13 cellular contexts compared by ENCODE assay signal in genomic region chr12:104715562-104716182, GRCh38.
A peak's percentile ranks its signal among the peaks of the same experiment; 100 is the strongest.
DNase-seq lines count a peak whose midpoint lies in the region; ATAC-seq lines count a peak whose summit lies in the region.
"Had no signal": no experiment of that assay in that cellular context is flagged by ENCODE, and none has a peak within 500 bp of the region (broad histone marks: within the 10 kb centered on the region; RNA-seq: fewer than 3 reads in every experiment).

No MANE protein-coding gene starts in this region.

- H3K36me3 Mint-ChIP-seq in naive thymus-derived CD4-positive, alpha-beta T cell, result peaks cover 0 to 2% (median 0%) of the 10 kb centered on the region in 5 donors

- DNase-seq in DMS 273 (lab: John Stamatoyannopoulos, UW; ENCODE audit: unreplicated experiment) (peak; percentile 37), DMS 273 treated with DMSO at 0.1 percent for 48 hours (lab: John Stamatoyannopoulos, UW) (no peak), NCI-H1092 treated with DMSO at 0.1 percent for 48 hours (lab: John Stamatoyannopoulos, UW) (peak; percentile 87), NCI-H82 (lab: John Stamatoyannopoulos, UW) (peak; percentile 84), ureter (ENCODE audit: low spot score) (no peak), SW480 (ENCODE audit: low spot score) (no peak), SW 1271 (lab: John Stamatoyannopoulos, UW) (no peak)
- DNase-seq in naive thymus-derived CD4-positive, alpha-beta T cell, result no peak
- DNase-seq: left ventricle myocardium superior, T-helper 2 cell had no signal

- POLR2A ChIA-PET in naive thymus-derived CD4-positive, alpha-beta T cell (lab: Charles Lee), result no interaction called here

- H3K4me3 Mint-ChIP-seq in naive thymus-derived CD4-positive, alpha-beta T cell, result no peak overlapping the region
- H3K4me3 Mint-ChIP-seq: activated naive CD8-positive, alpha-beta T cell had no signal

- intact Hi-C loops in naive thymus-derived CD4-positive, alpha-beta T cell (cut with micrococcal nuclease), result no loop called here

- no peaks in the 10 kb centered on the region for H3K27me3 ChIP-seq in naive thymus-derived CD4-positive, alpha-beta T cell (ENCODE audit: control insufficient read depth in 2 of 2, insufficient read depth in 2 of 2, low read length in 2 of 2)

- H3K27me3 Mint-ChIP-seq in naive thymus-derived CD4-positive, alpha-beta T cell, result peaks cover 0 to 3% (median 0%) of the 10 kb centered on the region in 5 donors
- H3K27me3 Mint-ChIP-seq: activated naive CD8-positive, alpha-beta T cell had no signal

- peaks cover 0 to 3% (median 0%) of the 10 kb centered on the region in 11 donors for H3K9me3 Mint-ChIP-seq in naive thymus-derived CD4-positive, alpha-beta T cell

- H3K27ac ChIP-seq in naive thymus-derived CD4-positive, alpha-beta T cell (ENCODE audit: low read depth, low read length), result no peak overlapping the region
- H3K27ac ChIP-seq: 22Rv1 had no signal

- H3K27ac Mint-ChIP-seq in naive thymus-derived CD4-positive, alpha-beta T cell, result peak overlapping the region in 7 of 9 donors; percentile 31 to 85 (median 63)
- H3K27ac Mint-ChIP-seq: activated naive CD8-positive, alpha-beta T cell; progenitor cell of endocrine pancreas had no signal

- H3K4me3 ChIP-seq in naive thymus-derived CD4-positive, alpha-beta T cell (ENCODE audit: low read length), result no peak overlapping the region

- peaks cover 13 to 16% of the 10 kb centered on the region in 2 donors for H3K4me1 ChIP-seq in naive thymus-derived CD4-positive, alpha-beta T cell (ENCODE audit: control insufficient read depth in 2 of 2, insufficient read depth in 2 of 2, low read length in 2 of 2)

- H3K36me3 ChIP-seq in naive thymus-derived CD4-positive, alpha-beta T cell (ENCODE audit: control insufficient read depth in 2 of 3, insufficient read depth in 3 of 3, low read length in 3 of 3), result no peaks in the 10 kb centered on the region

- no peak for ATAC-seq in naive thymus-derived CD4-positive, alpha-beta T cell
- ATAC-seq: left ventricle myocardium superior had no signal

- CTCF ChIA-PET in naive thymus-derived CD4-positive, alpha-beta T cell (lab: Charles Lee), result no interaction called here

- H3K9me3 ChIP-seq in naive thymus-derived CD4-positive, alpha-beta T cell (ENCODE audit: control insufficient read depth in 2 of 3, low read length in 3 of 3), result no peaks in the 10 kb centered on the region

- peaks cover 20 to 72% (median 46%) of the 10 kb centered on the region in 7 donors for H3K4me1 Mint-ChIP-seq in naive thymus-derived CD4-positive, alpha-beta T cell

Comparison
In these comparisons a context has a peak if more than half of its experiments do, and no peak if none do; other contexts are left out.
1. DNase-seq: peak in DMS 273 (single experiment), NCI-H1092 treated with DMSO at 0.1 percent for 48 hours (single experiment) and NCI-H82 (single experiment); none in DMS 273 treated with DMSO at 0.1 percent for 48 hours (single experiment), naive thymus-derived CD4-positive, alpha-beta T cell (0 of 9), ureter (single experiment), SW480 (single experiment) and SW 1271 (0 of 2).